1 cellular context compared by ENCODE assay signal in genomic region chr14:21042918-21043317, GRCh38.
TF ChIP-seq lines count a peak whose summit lies in the region.

No MANE protein-coding gene starts in this region.

TF ChIP-seq in liver, 16 proteins besides CTCF, POLR2A, EP300 and RAD21 (continued from another document):
- TF ChIP-seq ZBTB33 (IDR thresholded peaks at IDR 0.05): no peak
- peak; percentile 47 for TF ChIP-seq SP1 (IDR thresholded peaks at IDR 0.05)
- TF ChIP-seq FOXA1 (IDR thresholded peaks at IDR 0.05): no peak
- peak; percentile 79 for TF ChIP-seq MAX (IDR thresholded peaks at IDR 0.05)
- TF ChIP-seq HNF4G (IDR thresholded peaks at IDR 0.05): no peak
- no peak for TF ChIP-seq ATF3 (IDR thresholded peaks at IDR 0.05)
- no peak for TF ChIP-seq FOXA2 (IDR thresholded peaks at IDR 0.05)
- peak; percentile 53 to 74 for TF ChIP-seq RXRA (IDR thresholded peaks at IDR 0.05)
- no peak for TF ChIP-seq EGR1 (IDR thresholded peaks at IDR 0.05; ENCODE audit: low read depth in 2 of 2)
- TF ChIP-seq HNF4A (conservative IDR thresholded peaks at IDR 0.05): peak in 1 of 2 donors; percentile 12
- TF ChIP-seq JUND (IDR thresholded peaks at IDR 0.05): peak in 1 of 2 donors; percentile 29
- TF ChIP-seq YY1 (IDR thresholded peaks at IDR 0.05): no peak
